In genomic region chr2:160747771-160748170, GRCh38 we compare ENCODE assay signal across 16 cellular contexts.
DNase-seq lines count a peak whose midpoint lies in the region; ATAC-seq, FAIRE-seq and TF ChIP-seq lines count a peak whose summit lies in the region.
"Had no signal": no experiment of that assay in that cellular context is flagged by ENCODE, and none has a peak within 500 bp of the region (broad histone marks: within the 10 kb centered on the region; RNA-seq: fewer than 3 reads in every experiment).

No MANE protein-coding gene starts in this region.

- no peak for FAIRE-seq in endothelial cell of umbilical vein (lab: Jason Lieb, UNC)

- H4K20me1 ChIP-seq in endothelial cell of umbilical vein (replicated peaks; ENCODE audit: control insufficient read depth, extremely low read depth, insufficient read depth, low read length) = no peaks in the 10 kb centered on the region

- no peak overlapping the region for H3K27ac ChIP-seq in endothelial cell of umbilical vein (ENCODE audit: insufficient read depth, low read depth, low read length)
- H3K27ac ChIP-seq: colonic mucosa, thyroid gland had no signal

- peaks cover 5% of the 10 kb centered on the region for H3K9me3 Mint-ChIP-seq in nephron
- H3K9me3 Mint-ChIP-seq in natural killer cell treated with Interleukin-12 subunit alpha and Interleukin-12 subunit beta and Interleukin-15 and Interleukin-18, amount 100 ng/mL, for 72 hours = no peaks in the 10 kb centered on the region

- DNase-seq in COLO829 (ENCODE audit: low spot score) (peak; percentile 20), MG63 (peak; percentile 52), endothelial cell of umbilical vein (ENCODE audit: low read depth, low spot score) (peak; percentile 39), D341Med (ENCODE audit: low spot score) (no peak), SHP77 treated with DMSO at 0.1 percent for 48 hours (lab: John Stamatoyannopoulos, UW) (no peak), NCI-H146 (lab: John Stamatoyannopoulos, UW) (no peak)
- no peak for DNase-seq in natural killer cell treated with Interleukin-12 subunit alpha and Interleukin-12 subunit beta and Interleukin-15 and Interleukin-18, amount 100 ng/mL, for 72 hours (ENCODE audit: low spot score)
- DNase-seq: activated CD4-positive, alpha-beta T cell treated with anti-CD3 and anti-CD28 coated beads for 48 hours; activated gamma-delta T cell treated with Interleukin-2 at 50 U/mL for 16 hours; colonic mucosa; hypothalamus; NCI-H1105 treated with DMSO at 0.1 percent for 48 hours; NCI-H748 treated with DMSO at 0.1 percent for 48 hours; right cardiac atrium; thyroid gland had no signal

- CTCF ChIA-PET in endothelial cell of umbilical vein (lab: Charles Lee) = interaction anchor here (0.6 to 1.3 kb wide), 2 partner anchors 11 to 319 kb away, joined by 3 read pairs; no protein-coding TSS in a partner anchor

- no peak for TF ChIP-seq POLR2A in endothelial cell of umbilical vein (IDR thresholded peaks at IDR 0.05; ENCODE audit: low read depth, low read length)

- H3K36me3 ChIP-seq in MG63 (no peaks in the 10 kb centered on the region), endothelial cell of umbilical vein (ENCODE audit: control insufficient read depth in 2 of 2, extremely low read depth in 1 of 2, insufficient read depth in 2 of 2, low read length in 2 of 2) (no peaks in the 10 kb centered on the region)
- H3K36me3 ChIP-seq: colonic mucosa, thyroid gland had no signal

- peak overlapping the region; percentile 49 for H3K4me2 ChIP-seq in endothelial cell of umbilical vein (ENCODE audit: insufficient read depth, low read length)

- no peak for TF ChIP-seq CTCF in endothelial cell of umbilical vein (IDR thresholded peaks at IDR 0.05; ENCODE audit: extremely low read depth in 1 of 2, insufficient read depth in 1 of 2, low read depth in 1 of 2, low read length in 2 of 2)
- TF ChIP-seq CTCF in nephron (IDR thresholded peaks at IDR 0.05; ENCODE audit: unreplicated experiment in 3 of 3) = no peak

- intact Hi-C loops in endothelial cell of umbilical vein (cut with micrococcal nuclease) = no loop called here

- BruUV-seq in endothelial cell of umbilical vein (replicated peaks; lab: Mats Ljungman, UMichigan) = no TSS peak

- H3K36me3 Mint-ChIP-seq in nephron (ENCODE audit: low read depth) = peaks cover 7% of the 10 kb centered on the region
- no peaks in the 10 kb centered on the region for H3K36me3 Mint-ChIP-seq in natural killer cell treated with Interleukin-12 subunit alpha and Interleukin-12 subunit beta and Interleukin-15 and Interleukin-18, amount 100 ng/mL, for 72 hours

- no peak overlapping the region for H3K9ac ChIP-seq in endothelial cell of umbilical vein (replicated peaks; ENCODE audit: extremely low read depth, insufficient read depth, low read length)

- ATAC-seq in natural killer cell treated with Interleukin-12 subunit alpha and Interleukin-12 subunit beta and Interleukin-15 and Interleukin-18, amount 100 ng/mL, for 72 hours = no peak
- ATAC-seq: right cardiac atrium had no signal

- H3K27me3 Mint-ChIP-seq in nephron (ENCODE audit: low read depth) = no peaks in the 10 kb centered on the region
- peaks cover 28 to 44% of the 10 kb centered on the region in 2 donors for H3K27me3 Mint-ChIP-seq in natural killer cell treated with Interleukin-12 subunit alpha and Interleukin-12 subunit beta and Interleukin-15 and Interleukin-18, amount 100 ng/mL, for 72 hours

- H3K4me3 ChIP-seq in MG63 (no peak overlapping the region), endothelial cell of umbilical vein (replicated peaks in 1 of 3; ENCODE audit: insufficient read depth in 1 of 3, low read depth in 1 of 3, low read length in 3 of 3) (no peak overlapping the region)
- H3K4me3 ChIP-seq: colonic mucosa, thyroid gland had no signal

- H3K4me1 Mint-ChIP-seq in nephron = peaks cover 23% of the 10 kb centered on the region
- H3K4me1 Mint-ChIP-seq in natural killer cell treated with Interleukin-12 subunit alpha and Interleukin-12 subunit beta and Interleukin-15 and Interleukin-18, amount 100 ng/mL, for 72 hours (ENCODE audit: low read depth in 2 of 2) = no peaks in the 10 kb centered on the region

- H2AFZ ChIP-seq in endothelial cell of umbilical vein (ENCODE audit: low read depth, low read length) = no peak overlapping the region

- H3K27ac Mint-ChIP-seq in nephron = peak overlapping the region in 2 of 3 experiments; percentile 6 to 41
- H3K27ac Mint-ChIP-seq in natural killer cell treated with Interleukin-12 subunit alpha and Interleukin-12 subunit beta and Interleukin-15 and Interleukin-18, amount 100 ng/mL, for 72 hours = no peak overlapping the region

- H3K79me2 ChIP-seq in endothelial cell of umbilical vein (ENCODE audit: control insufficient read depth, insufficient read depth, low read length) = no peaks in the 10 kb centered on the region

- POLR2A ChIA-PET in endothelial cell of umbilical vein (lab: Charles Lee) = no interaction called here

- H3K4me3 Mint-ChIP-seq in nephron = no peak overlapping the region
- no peak overlapping the region for H3K4me3 Mint-ChIP-seq in natural killer cell treated with Interleukin-12 subunit alpha and Interleukin-12 subunit beta and Interleukin-15 and Interleukin-18, amount 100 ng/mL, for 72 hours

- H3K9me1 ChIP-seq in endothelial cell of umbilical vein (replicated peaks; ENCODE audit: control insufficient read depth, extremely low read depth, insufficient read depth, low read length) = no peaks in the 10 kb centered on the region

- dilution Hi-C loops in endothelial cell of umbilical vein (cut with MboI; ENCODE audit: extremely low pct_ligation_motif_present, low sequenced_read_pairs) = no loop called here

- H3K4me1 ChIP-seq in endothelial cell of umbilical vein (ENCODE audit: control insufficient read depth, extremely low read depth, insufficient read depth, low read length) = peaks cover 23% of the 10 kb centered on the region
- H3K4me1 ChIP-seq: colonic mucosa, thyroid gland had no signal

- H3K27me3 ChIP-seq in MG63 (no peaks in the 10 kb centered on the region), endothelial cell of umbilical vein (ENCODE audit: control insufficient read depth in 2 of 2, insufficient read depth in 2 of 2, low read length in 2 of 2) (no peaks in the 10 kb centered on the region)
- H3K27me3 ChIP-seq: colonic mucosa, thyroid gland had no signal

- H3K9me3 ChIP-seq in MG63 (no peaks in the 10 kb centered on the region), endothelial cell of umbilical vein (replicated peaks; ENCODE audit: control insufficient read depth, insufficient read depth, low read length) (no peaks in the 10 kb centered on the region)
- H3K9me3 ChIP-seq: colonic mucosa, thyroid gland had no signal

TF ChIP-seq in endothelial cell of umbilical vein, 7 proteins besides CTCF, POLR2A, EP300 and RAD21:
- TF ChIP-seq JUN (IDR thresholded peaks at IDR 0.05; ENCODE audit: borderline replicate concordance, insufficient read depth, insufficient read length, low read depth) (peak; percentile 69), EZH2 (IDR thresholded peaks at IDR 0.05; ENCODE audit: borderline replicate concordance, low read depth, low read length, severe bottlenecking) (no peak), MYC (IDR thresholded peaks at IDR 0.05; ENCODE audit: low read depth, low read length) (no peak), MAX (IDR thresholded peaks at IDR 0.05; ENCODE audit: insufficient read depth, insufficient read length) (no peak), POLR2AphosphoS5 (IDR thresholded peaks at IDR 0.05; ENCODE audit: insufficient read depth, low read depth, low read length) (no peak), GATA2 (IDR thresholded peaks at IDR 0.05; ENCODE audit: insufficient read depth, insufficient read length, low read depth, low read length) (peak; percentile 54), FOS (IDR thresholded peaks at IDR 0.05; ENCODE audit: borderline replicate concordance, insufficient read depth, low read length) (peak; percentile 28)

Comparison
In these comparisons a context has a peak if more than half of its experiments do, and no peak if none do; other contexts are left out.
1. DNase-seq: peak in COLO829 (single experiment), MG63 (single experiment) and endothelial cell of umbilical vein (single experiment); none in D341Med (single experiment), natural killer cell treated with Interleukin-12 subunit alpha and Interleukin-12 subunit beta and Interleukin-15 and Interleukin-18, amount 100 ng/mL, for 72 hours (single experiment), SHP77 treated with DMSO at 0.1 percent for 48 hours (single experiment) and NCI-H146 (single experiment).
2. H3K27ac Mint-ChIP-seq: peak in nephron (2 of 3); none in natural killer cell treated with Interleukin-12 subunit alpha and Interleukin-12 subunit beta and Interleukin-15 and Interleukin-18, amount 100 ng/mL, for 72 hours (0 of 2).